ENCODE assay signal across 8 cellular contexts in genomic region chr12:122951979-122952892, GRCh38. TPM values are rescaled to one million over a fixed set of nuclear protein-coding genes. Genes with fewer than 3 reads are reported as not detected.
DNase-seq lines count a peak whose midpoint lies in the region; ATAC-seq and TF ChIP-seq lines count a peak whose summit lies in the region.

No MANE protein-coding gene starts in this region.

- H3K9me3 ChIP-seq in esophagus muscularis mucosa = no peaks in the 10 kb centered on the region

- H3K27me3 ChIP-seq in esophagus muscularis mucosa = no peaks in the 10 kb centered on the region

- no peak for TF ChIP-seq POLR2A in esophagus muscularis mucosa (IDR thresholded peaks at IDR 0.05; ENCODE audit: low read depth)

- H3K27me3 Mint-ChIP-seq in natural killer cell treated with Interleukin-12 subunit alpha and Interleukin-12 subunit beta and Interleukin-15 and Interleukin-18, amount 100 ng/mL, for 72 hours = no peaks in the 10 kb centered on the region

- no peak overlapping the region for H3K27ac ChIP-seq in esophagus muscularis mucosa (replicated peaks in 1 of 4)

- no peak for TF ChIP-seq EP300 in esophagus muscularis mucosa (IDR thresholded peaks at IDR 0.05)

- intact Hi-C loops in esophagus muscularis mucosa (cut with DNase I) = loop anchor here (1.0 to 5.0 kb wide), 2 partner anchors 92 to 160 kb away; no protein-coding TSS in a partner anchor

- no peaks in the 10 kb centered on the region for H3K9me3 Mint-ChIP-seq in natural killer cell treated with Interleukin-12 subunit alpha and Interleukin-12 subunit beta and Interleukin-15 and Interleukin-18, amount 100 ng/mL, for 72 hours

- peaks cover 6 to 20% (median 18%) of the 10 kb centered on the region in 4 donors for H3K4me1 ChIP-seq in esophagus muscularis mucosa

- no peaks in the 10 kb centered on the region for H3K36me3 Mint-ChIP-seq in natural killer cell treated with Interleukin-12 subunit alpha and Interleukin-12 subunit beta and Interleukin-15 and Interleukin-18, amount 100 ng/mL, for 72 hours

- ATAC-seq in GM18498 (IDR thresholded peaks at IDR 0.05; ENCODE audit: unreplicated experiment) (peak; percentile 85), HG03432 (IDR thresholded peaks at IDR 0.05; ENCODE audit: unreplicated experiment) (peak; percentile 57)
- ATAC-seq in natural killer cell treated with Interleukin-12 subunit alpha and Interleukin-12 subunit beta and Interleukin-15 and Interleukin-18, amount 100 ng/mL, for 72 hours = peak; percentile 94 to 96

- DNase-seq in 8988T (peak; percentile 91), NOMO-1 treated with dmso at 0.1 percent for 144 hours (lab: John Stamatoyannopoulos, UW; ENCODE audit: unreplicated experiment) (peak; percentile 48), activated T-cell treated with anti-CD3 and anti-CD28 coated beads for 1 hour (ENCODE audit: low read depth) (peak; percentile 62), esophagus muscularis mucosa (ENCODE audit: extremely low spot score) (peak; percentile 93)
- DNase-seq in natural killer cell treated with Interleukin-12 subunit alpha and Interleukin-12 subunit beta and Interleukin-15 and Interleukin-18, amount 100 ng/mL, for 72 hours (ENCODE audit: low spot score) = peak; percentile 82
- peak; percentile 62 for DNase-seq in stimulated activated naive CD4-positive, alpha-beta T cell treated with Interleukin-2 at 50 U/mL for 16 hours (lab: John Stamatoyannopoulos, UW)

- TF ChIP-seq CTCF in esophagus muscularis mucosa (IDR thresholded peaks at IDR 0.05) = peak; percentile 87 to 93 (median 90)

- H3K4me1 Mint-ChIP-seq in natural killer cell treated with Interleukin-12 subunit alpha and Interleukin-12 subunit beta and Interleukin-15 and Interleukin-18, amount 100 ng/mL, for 72 hours (ENCODE audit: low read depth in 2 of 2) = peaks cover 17 to 22% of the 10 kb centered on the region in 2 donors

- H3K4me3 Mint-ChIP-seq in natural killer cell treated with Interleukin-12 subunit alpha and Interleukin-12 subunit beta and Interleukin-15 and Interleukin-18, amount 100 ng/mL, for 72 hours = no peak overlapping the region

- 70% methylated on average over 9 of the region's 12 CpGs for WGBS in esophagus muscularis mucosa

- H3K27ac Mint-ChIP-seq in natural killer cell treated with Interleukin-12 subunit alpha and Interleukin-12 subunit beta and Interleukin-15 and Interleukin-18, amount 100 ng/mL, for 72 hours = peak overlapping the region in 1 of 2 donors; percentile 58

- peaks cover 0 to 6% (median 3%) of the 10 kb centered on the region in 4 donors for H3K36me3 ChIP-seq in esophagus muscularis mucosa

- no peak overlapping the region for H3K4me3 ChIP-seq in esophagus muscularis mucosa

RNA-seq across cellular contexts. Expression of gene ABCB9, which starts 14.0 kb away (rescaled TPM):
- total RNA-seq in esophagus muscularis mucosa = 1 to 10 TPM; 1.7 to 6.2 (median 4.2) TPM
- total RNA-seq in natural killer cell treated with Interleukin-12 subunit alpha and Interleukin-12 subunit beta and Interleukin-15 and Interleukin-18, amount 100 ng/mL, for 72 hours = 1 to 10 TPM; 4.5 to 6.3 TPM

RNA-seq across cellular contexts. Expression of gene OGFOD2, which starts 22.8 kb away (rescaled TPM):
- 10 to 100 TPM in 2 of 4 donors, 1 to 10 TPM in 2; 5.6 to 15.3 (median 8.6) TPM for total RNA-seq in esophagus muscularis mucosa
- total RNA-seq in natural killer cell treated with Interleukin-12 subunit alpha and Interleukin-12 subunit beta and Interleukin-15 and Interleukin-18, amount 100 ng/mL, for 72 hours = 10 to 100 TPM; 19.1 to 36.8 TPM

RNA-seq across cellular contexts. Expression of gene ARL6IP4, which starts 28.2 kb away (rescaled TPM):
- 100 to 1,000 TPM; 262 to 318 (median 288) TPM for total RNA-seq in esophagus muscularis mucosa
- 100 to 1,000 TPM; 146 to 212 TPM for total RNA-seq in natural killer cell treated with Interleukin-12 subunit alpha and Interleukin-12 subunit beta and Interleukin-15 and Interleukin-18, amount 100 ng/mL, for 72 hours

RNA-seq across cellular contexts. Expression of gene VPS37B, which starts 56.3 kb away (rescaled TPM):
- total RNA-seq in esophagus muscularis mucosa = 10 to 100 TPM; 21.2 to 52.4 (median 38.1) TPM
- 10 to 100 TPM; 42.6 to 46.9 TPM for total RNA-seq in natural killer cell treated with Interleukin-12 subunit alpha and Interleukin-12 subunit beta and Interleukin-15 and Interleukin-18, amount 100 ng/mL, for 72 hours
